Comparison of ENCODE assay signal across 8 cellular contexts in genomic region chr13:113862191-113862765, GRCh38. TPM values are rescaled to one million over a fixed set of nuclear protein-coding genes. Genes with fewer than 3 reads are reported as not detected.
DNase-seq lines count a peak whose midpoint lies in the region; ATAC-seq and TF ChIP-seq lines count a peak whose summit lies in the region.

No MANE protein-coding gene starts in this region.

- H3K4me1 ChIP-seq in psoas muscle = peaks cover 37% of the 10 kb centered on the region

- DNase-seq in Daoy (ENCODE audit: low read depth) = peak; percentile 26
- DNase-seq in T-helper 17 cell = no peak
- DNase-seq in foreskin fibroblast = peak in 1 of 2 donors; percentile 48
- peak in 1 of 2 donors; percentile 49 for DNase-seq in psoas muscle
- no peak for DNase-seq in WERI-Rb-1
- no peak for DNase-seq in AG08396 (ENCODE audit: low spot score)
- no peak for DNase-seq in NCI-H1694 treated with DMSO at 0.1 percent for 48 hours (lab: John Stamatoyannopoulos, UW)

- 83 to 85% (median 84%) methylated on average over 21 of the region's 21 CpGs for WGBS in psoas muscle, 3 donors

- TF ChIP-seq CTCF in foreskin fibroblast (IDR thresholded peaks at IDR 0.05; ENCODE audit: low read depth, low read length) = no peak
- no peak for TF ChIP-seq CTCF in psoas muscle (IDR thresholded peaks at IDR 0.05)
- TF ChIP-seq CTCF in WERI-Rb-1 (IDR thresholded peaks at IDR 0.05; ENCODE audit: low read depth, low read length) = no peak

- H3K27me3 Mint-ChIP-seq in T-helper 17 cell = peaks cover 36% of the 10 kb centered on the region

- intact Hi-C loops in psoas muscle (cut with DNase I) = loop anchor here (2.0 to 10.0 kb wide), 5 partner anchors 25 to 85 kb away; no protein-coding TSS in a partner anchor

- no peak overlapping the region for H3K27ac Mint-ChIP-seq in T-helper 17 cell

- peaks cover 14% of the 10 kb centered on the region for H3K4me1 Mint-ChIP-seq in T-helper 17 cell

- no peaks in the 10 kb centered on the region for H3K36me3 Mint-ChIP-seq in T-helper 17 cell (ENCODE audit: low read depth)

- no peak for ATAC-seq in T-helper 17 cell
- ATAC-seq in psoas muscle = peak; percentile 12 to 28 (median 15)
- no peak for ATAC-seq in GM19397 (IDR thresholded peaks at IDR 0.05; ENCODE audit: unreplicated experiment)

- H3K36me3 ChIP-seq in psoas muscle (ENCODE audit: insufficient read depth in 1 of 2, low read depth in 1 of 2) (peaks cover 0 to 9% of the 10 kb centered on the region in 2 donors), WERI-Rb-1 (peaks cover 10% of the 10 kb centered on the region; the same call in 1 of the 2 replicates)

- H3K4me3 ChIP-seq in foreskin fibroblast (ENCODE audit: low read depth in 1 of 2, low read length in 2 of 2) (peak overlapping the region; percentile 82 to 97), psoas muscle (peak overlapping the region; percentile 90), WERI-Rb-1 (ENCODE audit: low read depth, low read length) (no peak overlapping the region)

- H3K4me3 Mint-ChIP-seq in T-helper 17 cell = peak overlapping the region; percentile 83

- H3K27me3 ChIP-seq in psoas muscle (ENCODE audit: insufficient read depth in 3 of 3, low read length in 2 of 3) (no peaks in the 10 kb centered on the region), WERI-Rb-1 (ENCODE audit: insufficient read depth, low read depth, severe bottlenecking) (no peaks in the 10 kb centered on the region)

- H3K9me3 ChIP-seq in T-helper 17 cell (ENCODE audit: control insufficient read depth, low read length, poor library complexity, severe bottlenecking) (no peaks in the 10 kb centered on the region), psoas muscle (no peaks in the 10 kb centered on the region), WERI-Rb-1 (ENCODE audit: severe bottlenecking) (no peaks in the 10 kb centered on the region)

- H3K27ac ChIP-seq in psoas muscle (peak overlapping the region; percentile 85), WERI-Rb-1 (no peak overlapping the region)

RNA-seq across cellular contexts. Expression of gene GAS6, which starts 1.6 kb away (rescaled TPM):
- 37.1 and 42.2 TPM in 2 replicates for total RNA-seq in Daoy (2014; rRNA removed; shearing (Covaris generic))
- total RNA-seq in T-helper 17 cell (1 to 10 TPM; 2.2 to 3.8 TPM), psoas muscle (100 to 1,000 TPM in 1 of 4 donors, 10 to 100 TPM in 3; 65.5 to 103 (median 75.9) TPM)
- 10 to 100 TPM; 51.6 to 90.9 (median 52.1) TPM for polyA plus RNA-seq in psoas muscle

Comparison
In these comparisons a context has a peak if more than half of its experiments do, and no peak if none do; other contexts are left out.
1. ATAC-seq: peak in psoas muscle (4 of 4); none in T-helper 17 cell (single experiment) and GM19397 (single experiment).